ENCODE assay signal across 9 cellular contexts in the genomic region with DNA sequence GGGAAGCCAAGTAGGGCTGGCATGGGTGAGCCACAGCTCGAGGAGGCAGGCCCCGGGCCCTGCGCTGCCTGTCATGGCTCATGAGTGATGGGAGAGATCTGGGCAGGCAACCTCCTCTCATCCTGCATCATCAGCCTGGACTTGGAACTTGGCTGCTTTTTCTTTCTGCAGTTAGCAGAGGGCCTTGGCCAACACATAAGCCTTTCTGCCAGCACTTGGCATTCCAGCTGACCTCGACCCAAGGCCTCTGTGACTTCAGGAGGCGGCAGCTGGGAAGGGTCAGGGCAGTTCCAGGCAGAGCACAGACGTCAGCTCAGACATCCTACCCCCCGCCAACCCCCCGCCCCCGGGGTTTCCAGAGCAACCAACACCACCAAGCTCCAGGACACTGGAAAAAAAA. TPM values are rescaled to one million over a fixed set of nuclear protein-coding genes. Genes with fewer than 3 reads are reported as not detected.
DNase-seq lines count a peak whose midpoint lies in the region; ATAC-seq and TF ChIP-seq lines count a peak whose summit lies in the region.
"Had no signal": no experiment of that assay in that cellular context is flagged by ENCODE, and none has a peak within 500 bp of the region (broad histone marks: within the 10 kb centered on the region; RNA-seq: fewer than 3 reads in every experiment).

No MANE protein-coding gene starts in this region.

- H3K4ac ChIP-seq in mesendoderm (ENCODE audit: low read depth, low read length): no peak overlapping the region

- no peak overlapping the region for H2BK15ac ChIP-seq in mesendoderm (replicated peaks; ENCODE audit: low read depth)

- H3K79me1 ChIP-seq in mesendoderm (ENCODE audit: low read length): peaks cover 8% of the 10 kb centered on the region

- H3K4me2 ChIP-seq in mesendoderm (ENCODE audit: low read length): no peak overlapping the region

- no peak overlapping the region for H2BK120ac ChIP-seq in mesendoderm (ENCODE audit: low read depth, low read length)

- no peak overlapping the region for H3K18ac ChIP-seq in mesendoderm (ENCODE audit: low read length)

- ATAC-seq in Right ventricle myocardium inferior: peak; percentile 88
- peak; percentile 81 for ATAC-seq in omental fat pad (ENCODE audit: low FRiP score)
- no peak for ATAC-seq in HG03095 (IDR thresholded peaks at IDR 0.05; ENCODE audit: unreplicated experiment)
- no peak for ATAC-seq in GM21723 (IDR thresholded peaks at IDR 0.05; ENCODE audit: unreplicated experiment)

- no peak overlapping the region for H3K56ac ChIP-seq in mesendoderm (ENCODE audit: low read length)

- H3K4me3 ChIP-seq in mesendoderm (ENCODE audit: low read length): no peak overlapping the region

- no peaks in the 10 kb centered on the region for H3K4me1 ChIP-seq in mesendoderm (ENCODE audit: control insufficient read depth, low read depth, low read length)
- H3K4me1 ChIP-seq: parathyroid adenoma had no signal

- no peak overlapping the region for H4K5ac ChIP-seq in mesendoderm (ENCODE audit: low read length)

- peaks cover 18% of the 10 kb centered on the region for H3K36me3 ChIP-seq in mesendoderm (ENCODE audit: control insufficient read depth, insufficient read depth, low read length)

- WGBS in mesendoderm (ENCODE audit: extremely low coverage, insufficient coverage, low lambda C conversion rate): no CpG with 5 or more reads among the region's 9 CpGs

- peaks cover 5% of the 10 kb centered on the region for H3K79me2 ChIP-seq in mesendoderm (ENCODE audit: control insufficient read depth, insufficient read depth, low read length)
- H3K79me2 ChIP-seq: parathyroid adenoma had no signal

- intact Hi-C loops in Right ventricle myocardium inferior (cut with DNase I) (loop anchor here (2.0 kb wide), 3 partner anchors 50 to 184 kb away; no protein-coding TSS in a partner anchor), cardiac septum (cut with DNase I) (loop anchor here (5.0 kb wide), 1 partner anchor 217 kb away; no protein-coding TSS in a partner anchor)

- H4K8ac ChIP-seq in mesendoderm (ENCODE audit: low read depth, low read length): no peak overlapping the region

- DNase-seq in Right ventricle myocardium inferior (ENCODE audit: missing footprints) (peak; percentile 85), cardiac septum (ENCODE audit: low spot score) (no peak), fibroblast of peridontal ligament (ENCODE audit: extremely low read depth) (peak; percentile 78), omental fat pad (ENCODE audit: low spot score) (no peak), mesendoderm (no peak), amniotic stem cell (lab: John Stamatoyannopoulos, UW) (no peak)

- H3K27me3 ChIP-seq in mesendoderm (ENCODE audit: insufficient read depth, low read length, poor library complexity): no peaks in the 10 kb centered on the region

- no peak overlapping the region for H3K27ac ChIP-seq in mesendoderm (ENCODE audit: low read depth, low read length)
- H3K27ac ChIP-seq: parathyroid adenoma had no signal

- no peak overlapping the region for H3K9ac ChIP-seq in mesendoderm (ENCODE audit: low read length)
- H3K9ac ChIP-seq: parathyroid adenoma had no signal

- H2BK5ac ChIP-seq in mesendoderm (ENCODE audit: low read length): no peak overlapping the region

- no peak overlapping the region for H3K23ac ChIP-seq in mesendoderm (ENCODE audit: low read length)

- no peak overlapping the region for H2AK5ac ChIP-seq in mesendoderm (ENCODE audit: low read length)

- no peak for TF ChIP-seq CTCF in omental fat pad (IDR thresholded peaks at IDR 0.05)

RNA-seq across cellular contexts. Expression of a gene that starts 7.6 kb away (rescaled TPM):
- 27.5 TPM for total RNA-seq in Right ventricle myocardium inferior
- total RNA-seq in cardiac septum: 9.9 TPM
- 10 to 100 TPM; 19.0 to 61.7 (median 30.1) TPM for total RNA-seq in omental fat pad
- polyA plus RNA-seq in mesendoderm (2013, experiment 1 of 2): 7.0 TPM
- 7.0 TPM for polyA plus RNA-seq in mesendoderm (2013, experiment 2 of 2)

Comparison
In these comparisons a context has a peak if more than half of its experiments do, and no peak if none do; other contexts are left out.
1. DNase-seq: peak in Right ventricle myocardium inferior (single experiment) and fibroblast of peridontal ligament (single experiment); none in cardiac septum (single experiment), omental fat pad (single experiment), mesendoderm (single experiment) and amniotic stem cell (single experiment).
2. ATAC-seq: peak in Right ventricle myocardium inferior (single experiment) and omental fat pad (single experiment); none in HG03095 (single experiment) and GM21723 (single experiment).